10 cellular contexts compared by ENCODE assay signal in the genomic region with DNA sequence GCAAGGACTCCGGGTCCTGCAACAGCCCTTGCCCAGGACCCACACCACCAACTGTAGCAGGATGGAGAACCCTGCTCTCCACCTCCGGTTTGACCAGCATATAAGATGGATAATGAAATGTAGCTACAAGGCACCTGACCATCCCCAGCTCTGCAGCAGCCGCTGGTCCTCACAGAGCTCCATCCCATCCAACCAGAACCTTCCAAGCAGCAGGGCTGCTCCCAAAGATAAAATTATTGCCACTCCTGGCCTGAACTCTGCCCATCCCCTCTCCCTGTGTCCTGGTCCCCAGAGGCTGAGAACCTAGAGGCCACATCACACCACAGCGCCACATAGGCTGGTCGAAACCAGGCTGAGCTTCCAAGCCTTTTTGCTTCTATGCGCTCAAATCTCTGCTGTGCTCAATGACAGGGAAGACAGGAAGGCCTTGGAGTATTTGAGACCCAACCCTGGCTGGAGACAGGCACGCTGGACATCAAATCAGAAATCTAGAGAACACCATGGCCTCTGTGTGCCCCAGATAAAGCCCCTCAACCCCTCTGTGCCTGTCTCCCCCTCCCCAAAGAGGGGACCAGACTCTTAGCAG. TPM values are rescaled to one million over a fixed set of nuclear protein-coding genes. Genes with fewer than 3 reads are reported as not detected.
DNase-seq lines count a peak whose midpoint lies in the region; ATAC-seq and TF ChIP-seq lines count a peak whose summit lies in the region.
"Had no signal": no experiment of that assay in that cellular context is flagged by ENCODE, and none has a peak within 500 bp of the region (broad histone marks: within the 10 kb centered on the region; RNA-seq: fewer than 3 reads in every experiment).

No MANE protein-coding gene starts in this region.

- H3K27ac ChIP-seq in breast epithelium, result peak overlapping the region; percentile 87 to 96
- H3K27ac ChIP-seq in upper lobe of right lung, result peak overlapping the region; percentile 78
- H3K27ac ChIP-seq: pancreas, suprapubic skin had no signal

- no peak for TF ChIP-seq POLR2A in breast epithelium (IDR thresholded peaks at IDR 0.05)

- H3K36me3 ChIP-seq in breast epithelium, result no peaks in the 10 kb centered on the region
- H3K36me3 ChIP-seq in upper lobe of right lung, result peaks cover 23% of the 10 kb centered on the region
- H3K36me3 ChIP-seq: pancreas had no signal

- H3K36me3 Mint-ChIP-seq in MCF 10A (ENCODE audit: insufficient read depth, unreplicated experiment) (peaks cover 25% of the 10 kb centered on the region), neural crest cell (ENCODE audit: low read depth) (peaks cover 12% of the 10 kb centered on the region)
- H3K36me3 Mint-ChIP-seq in dendritic cell treated with granulocyte-macrophage colony-stimulating factor and Interleukin-4, amounts not matched to agents 40 ng/mL and 50 ng/mL, for 4 days (ENCODE audit: low read depth), result peaks cover 50% of the 10 kb centered on the region

- ATAC-seq in upper lobe of right lung (no peak), HG03378 (IDR thresholded peaks at IDR 0.05; ENCODE audit: unreplicated experiment) (no peak), GM21447 (IDR thresholded peaks at IDR 0.05; ENCODE audit: unreplicated experiment) (no peak)

- H3K27ac Mint-ChIP-seq in MCF 10A (ENCODE audit: low read depth, unreplicated experiment) (no peak overlapping the region), neural crest cell (ENCODE audit: unreplicated experiment) (peak overlapping the region; percentile 87)
- peak overlapping the region; percentile 73 for H3K27ac Mint-ChIP-seq in dendritic cell treated with granulocyte-macrophage colony-stimulating factor and Interleukin-4, amounts not matched to agents 40 ng/mL and 50 ng/mL, for 4 days

- H3K4me3 ChIP-seq in breast epithelium, result peak overlapping the region in 1 of 3 donors; percentile 82
- H3K4me3 ChIP-seq in upper lobe of right lung, result no peak overlapping the region
- H3K4me3 ChIP-seq: pancreas, suprapubic skin had no signal

- no peak for DNase-seq in breast epithelium (ENCODE audit: low spot score in 2 of 2)
- no peak for DNase-seq in MCF 10A (ENCODE audit: unreplicated experiment)
- no peak for DNase-seq in neural crest cell (ENCODE audit: low read depth, low spot score)
- DNase-seq in upper lobe of right lung, result no peak
- DNase-seq in NCI-H1417 treated with DMSO at 0.1 percent for 48 hours (lab: John Stamatoyannopoulos, UW), result no peak

- no peak overlapping the region for H3K4me3 Mint-ChIP-seq in MCF 10A (ENCODE audit: unreplicated experiment)
- peak overlapping the region; percentile 5 for H3K4me3 Mint-ChIP-seq in dendritic cell treated with granulocyte-macrophage colony-stimulating factor and Interleukin-4, amounts not matched to agents 40 ng/mL and 50 ng/mL, for 4 days
- H3K4me3 Mint-ChIP-seq in neural crest cell, result peak overlapping the region; percentile 99

- TF ChIP-seq CTCF in breast epithelium (IDR thresholded peaks at IDR 0.05) (no peak), MCF 10A (IDR thresholded peaks at IDR 0.05; ENCODE audit: unreplicated experiment) (no peak), neural crest cell (conservative IDR thresholded peaks at IDR 0.05) (no peak), upper lobe of right lung (IDR thresholded peaks at IDR 0.05) (no peak)

- H3K9me3 ChIP-seq in breast epithelium, result no peaks in the 10 kb centered on the region
- H3K9me3 ChIP-seq in upper lobe of right lung, result no peaks in the 10 kb centered on the region
- H3K9me3 ChIP-seq: pancreas, suprapubic skin had no signal

- peaks cover 5 to 8% of the 10 kb centered on the region in 2 donors for H3K4me1 ChIP-seq in breast epithelium
- H3K4me1 ChIP-seq in upper lobe of right lung, result peaks cover 32% of the 10 kb centered on the region

- POLR2A ChIA-PET in MCF 10A (lab: Yijun Ruan, JAX), result interaction anchor here (1.8 kb wide), 1 partner anchor 9 kb away, joined by 7 read pairs; no protein-coding TSS in a partner anchor

- intact Hi-C loops in breast epithelium (cut with DNase I; ENCODE audit: low total_unique reads) (no loop called here), MCF 10A (cut with micrococcal nuclease) (no loop called here), upper lobe of right lung (cut with DNase I) (no loop called here)
- intact Hi-C loops in dendritic cell treated with granulocyte-macrophage colony-stimulating factor and Interleukin-4, amounts not matched to agents 40 ng/mL and 50 ng/mL, for 4 days (cut with micrococcal nuclease), result loop anchor here (10.0 kb wide), 1 partner anchor 47 kb away; no protein-coding TSS in a partner anchor

- CTCF ChIA-PET in MCF 10A (lab: Yijun Ruan, JAX), result interaction anchor here (1.1 to 1.4 kb wide), 2 partner anchors 10 to 30 kb away, joined by 4 to 5 read pairs; no protein-coding TSS in a partner anchor

- H3K27me3 ChIP-seq in breast epithelium (no peaks in the 10 kb centered on the region), upper lobe of right lung (no peaks in the 10 kb centered on the region)
- H3K27me3 ChIP-seq: pancreas, suprapubic skin had no signal

- H3K27me3 Mint-ChIP-seq in MCF 10A (ENCODE audit: insufficient read depth, unreplicated experiment) (no peaks in the 10 kb centered on the region), neural crest cell (ENCODE audit: low read depth) (peaks cover 8% of the 10 kb centered on the region)
- no peaks in the 10 kb centered on the region for H3K27me3 Mint-ChIP-seq in dendritic cell treated with granulocyte-macrophage colony-stimulating factor and Interleukin-4, amounts not matched to agents 40 ng/mL and 50 ng/mL, for 4 days

- H3K9me3 Mint-ChIP-seq in MCF 10A (ENCODE audit: unreplicated experiment) (no peaks in the 10 kb centered on the region), neural crest cell (no peaks in the 10 kb centered on the region)
- H3K9me3 Mint-ChIP-seq in dendritic cell treated with granulocyte-macrophage colony-stimulating factor and Interleukin-4, amounts not matched to agents 40 ng/mL and 50 ng/mL, for 4 days, result no peaks in the 10 kb centered on the region

- BruUV-seq in MCF 10A (replicated peaks; lab: Mats Ljungman, UMichigan), result no TSS peak

- H3K4me1 Mint-ChIP-seq in MCF 10A (ENCODE audit: insufficient read depth, unreplicated experiment), result peaks cover 11% of the 10 kb centered on the region
- H3K4me1 Mint-ChIP-seq in dendritic cell treated with granulocyte-macrophage colony-stimulating factor and Interleukin-4, amounts not matched to agents 40 ng/mL and 50 ng/mL, for 4 days (ENCODE audit: low read depth), result peaks cover 57% of the 10 kb centered on the region
- peaks cover 29% of the 10 kb centered on the region for H3K4me1 Mint-ChIP-seq in neural crest cell

RNA-seq across cellular contexts. Expression of gene CDK2AP1, which starts 4.2 kb away (rescaled TPM):
- 100 to 1,000 TPM in 2 of 3 donors, 10 to 100 TPM in 1; 81.3 to 133 (median 118) TPM for total RNA-seq in breast epithelium
- total RNA-seq in MCF 10A (2022), result 84.6 and 88.6 TPM in 2 replicates
- 223 and 234 TPM in 2 replicates for total RNA-seq in neural crest cell
- total RNA-seq in upper lobe of right lung, result 89.9 TPM

RNA-seq across cellular contexts. Expression of gene MTRFR, which starts 34.2 kb away (rescaled TPM):
- total RNA-seq in breast epithelium, result 1 to 10 TPM; 5.6 to 8.8 (median 8.6) TPM
- 21.9 and 26.5 TPM in 2 replicates for total RNA-seq in MCF 10A (2022)
- total RNA-seq in neural crest cell, result 18.8 and 19.0 TPM in 2 replicates
- 13.3 TPM for total RNA-seq in upper lobe of right lung

RNA-seq across cellular contexts. Expression of gene MPHOSPH9, which starts 34.5 kb away (rescaled TPM):
- total RNA-seq in breast epithelium (10 to 100 TPM; 19.0 to 28.6 (median 21.7) TPM), MCF 10A (2022) (27.5 and 40.4 TPM in 2 replicates), neural crest cell (79.8 and 95.4 TPM in 2 replicates), upper lobe of right lung (20.3 TPM)
